1 cellular context compared by ENCODE assay signal in genomic region chr10:113680172-113681111, GRCh38.
A peak's percentile ranks its signal among the peaks of the same experiment; 100 is the strongest.
TF ChIP-seq lines count a peak whose summit lies in the region.

No MANE protein-coding gene starts in this region.

TF ChIP-seq in HEK293, 187 proteins besides CTCF, POLR2A, EP300 and RAD21 (continued from another document and continues in another):
- TF ChIP-seq, protein P1, sequence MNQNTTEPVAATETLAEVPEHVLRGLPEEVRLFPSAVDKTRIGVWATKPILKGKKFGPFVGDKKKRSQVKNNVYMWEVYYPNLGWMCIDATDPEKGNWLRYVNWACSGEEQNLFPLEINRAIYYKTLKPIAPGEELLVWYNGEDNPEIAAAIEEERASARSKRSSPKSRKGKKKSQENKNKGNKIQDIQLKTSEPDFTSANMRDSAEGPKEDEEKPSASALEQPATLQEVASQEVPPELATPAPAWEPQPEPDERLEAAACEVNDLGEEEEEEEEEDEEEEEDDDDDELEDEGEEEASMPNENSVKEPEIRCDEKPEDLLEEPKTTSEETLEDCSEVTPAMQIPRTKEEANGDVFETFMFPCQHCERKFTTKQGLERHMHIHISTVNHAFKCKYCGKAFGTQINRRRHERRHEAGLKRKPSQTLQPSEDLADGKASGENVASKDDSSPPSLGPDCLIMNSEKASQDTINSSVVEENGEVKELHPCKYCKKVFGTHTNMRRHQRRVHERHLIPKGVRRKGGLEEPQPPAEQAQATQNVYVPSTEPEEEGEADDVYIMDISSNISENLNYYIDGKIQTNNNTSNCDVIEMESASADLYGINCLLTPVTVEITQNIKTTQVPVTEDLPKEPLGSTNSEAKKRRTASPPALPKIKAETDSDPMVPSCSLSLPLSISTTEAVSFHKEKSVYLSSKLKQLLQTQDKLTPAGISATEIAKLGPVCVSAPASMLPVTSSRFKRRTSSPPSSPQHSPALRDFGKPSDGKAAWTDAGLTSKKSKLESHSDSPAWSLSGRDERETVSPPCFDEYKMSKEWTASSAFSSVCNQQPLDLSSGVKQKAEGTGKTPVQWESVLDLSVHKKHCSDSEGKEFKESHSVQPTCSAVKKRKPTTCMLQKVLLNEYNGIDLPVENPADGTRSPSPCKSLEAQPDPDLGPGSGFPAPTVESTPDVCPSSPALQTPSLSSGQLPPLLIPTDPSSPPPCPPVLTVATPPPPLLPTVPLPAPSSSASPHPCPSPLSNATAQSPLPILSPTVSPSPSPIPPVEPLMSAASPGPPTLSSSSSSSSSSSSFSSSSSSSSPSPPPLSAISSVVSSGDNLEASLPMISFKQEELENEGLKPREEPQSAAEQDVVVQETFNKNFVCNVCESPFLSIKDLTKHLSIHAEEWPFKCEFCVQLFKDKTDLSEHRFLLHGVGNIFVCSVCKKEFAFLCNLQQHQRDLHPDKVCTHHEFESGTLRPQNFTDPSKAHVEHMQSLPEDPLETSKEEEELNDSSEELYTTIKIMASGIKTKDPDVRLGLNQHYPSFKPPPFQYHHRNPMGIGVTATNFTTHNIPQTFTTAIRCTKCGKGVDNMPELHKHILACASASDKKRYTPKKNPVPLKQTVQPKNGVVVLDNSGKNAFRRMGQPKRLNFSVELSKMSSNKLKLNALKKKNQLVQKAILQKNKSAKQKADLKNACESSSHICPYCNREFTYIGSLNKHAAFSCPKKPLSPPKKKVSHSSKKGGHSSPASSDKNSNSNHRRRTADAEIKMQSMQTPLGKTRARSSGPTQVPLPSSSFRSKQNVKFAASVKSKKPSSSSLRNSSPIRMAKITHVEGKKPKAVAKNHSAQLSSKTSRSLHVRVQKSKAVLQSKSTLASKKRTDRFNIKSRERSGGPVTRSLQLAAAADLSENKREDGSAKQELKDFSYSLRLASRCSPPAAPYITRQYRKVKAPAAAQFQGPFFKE (tag by site-specific recombination; IDR thresholded peaks at IDR 0.05; ENCODE audit: borderline replicate concordance) = no peak
- TF ChIP-seq ZNF645 (tag by site-specific recombination; IDR thresholded peaks at IDR 0.05) (no peak), MZF1 (tag by site-specific recombination; IDR thresholded peaks at IDR 0.05; ENCODE audit: borderline replicate concordance) (peak; percentile 94; the same call in 1 of the 2 replicates), GLIS1 (tag by site-specific recombination; IDR thresholded peaks at IDR 0.05) (peak; percentile 86), REPIN1 (tag by site-specific recombination; IDR thresholded peaks at IDR 0.05; ENCODE audit: low read depth) (no peak), ZBTB8A (tag by site-specific recombination; IDR thresholded peaks at IDR 0.05) (peak; percentile 46; the same call in 1 of the 2 replicates), BCL11A (tag by site-specific recombination; IDR thresholded peaks at IDR 0.05; ENCODE audit: low read depth) (no peak; the same call in 1 of the 2 replicates), ZNF76 (tag by site-specific recombination; IDR thresholded peaks at IDR 0.05; ENCODE audit: borderline replicate concordance, low read depth) (0 out of 2 replicates have a peak, but pooled peaks have one; percentile 21), TRIM28 (IDR thresholded peaks at IDR 0.05; ENCODE audit: borderline replicate concordance, low read length) (0 out of 2 replicates have a peak, but pooled peaks have one; percentile 29), GLI4 (tag by site-specific recombination; IDR thresholded peaks at IDR 0.05) (no peak), ZBTB21 (tag by site-specific recombination; IDR thresholded peaks at IDR 0.05) (peak; percentile 77), PRDM10 (tag by site-specific recombination; IDR thresholded peaks at IDR 0.05) (0 out of 2 replicates have a peak, but pooled peaks have one; percentile 34), ZNF23 (tag by site-specific recombination; IDR thresholded peaks at IDR 0.05; ENCODE audit: borderline replicate concordance) (no peak), ZNF37A (tag by site-specific recombination; IDR thresholded peaks at IDR 0.05) (no peak), ZBTB48 (tag by site-specific recombination; IDR thresholded peaks at IDR 0.05) (no peak), ZNF768 (tag by site-specific recombination; IDR thresholded peaks at IDR 0.05) (peak; percentile 71; the same call in 1 of the 2 replicates), ZNF391 (tag by site-specific recombination; IDR thresholded peaks at IDR 0.05; ENCODE audit: borderline replicate concordance, low read depth) (no peak), ZNF692 (tag by site-specific recombination; IDR thresholded peaks at IDR 0.05) (peak; percentile 48), ZNF266 (tag by site-specific recombination; IDR thresholded peaks at IDR 0.05; ENCODE audit: low read depth) (no peak), ZFHX2 (tag by site-specific recombination; conservative IDR thresholded peaks at IDR 0.05) (peak; percentile 77)
- TF ChIP-seq, protein P2, sequence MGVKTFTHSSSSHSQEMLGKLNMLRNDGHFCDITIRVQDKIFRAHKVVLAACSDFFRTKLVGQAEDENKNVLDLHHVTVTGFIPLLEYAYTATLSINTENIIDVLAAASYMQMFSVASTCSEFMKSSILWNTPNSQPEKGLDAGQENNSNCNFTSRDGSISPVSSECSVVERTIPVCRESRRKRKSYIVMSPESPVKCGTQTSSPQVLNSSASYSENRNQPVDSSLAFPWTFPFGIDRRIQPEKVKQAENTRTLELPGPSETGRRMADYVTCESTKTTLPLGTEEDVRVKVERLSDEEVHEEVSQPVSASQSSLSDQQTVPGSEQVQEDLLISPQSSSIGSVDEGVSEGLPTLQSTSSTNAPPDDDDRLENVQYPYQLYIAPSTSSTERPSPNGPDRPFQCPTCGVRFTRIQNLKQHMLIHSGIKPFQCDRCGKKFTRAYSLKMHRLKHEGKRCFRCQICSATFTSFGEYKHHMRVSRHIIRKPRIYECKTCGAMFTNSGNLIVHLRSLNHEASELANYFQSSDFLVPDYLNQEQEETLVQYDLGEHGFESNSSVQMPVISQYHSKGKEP (tag by site-specific recombination; IDR thresholded peaks at IDR 0.05) = no peak
- TF ChIP-seq, protein P3, sequence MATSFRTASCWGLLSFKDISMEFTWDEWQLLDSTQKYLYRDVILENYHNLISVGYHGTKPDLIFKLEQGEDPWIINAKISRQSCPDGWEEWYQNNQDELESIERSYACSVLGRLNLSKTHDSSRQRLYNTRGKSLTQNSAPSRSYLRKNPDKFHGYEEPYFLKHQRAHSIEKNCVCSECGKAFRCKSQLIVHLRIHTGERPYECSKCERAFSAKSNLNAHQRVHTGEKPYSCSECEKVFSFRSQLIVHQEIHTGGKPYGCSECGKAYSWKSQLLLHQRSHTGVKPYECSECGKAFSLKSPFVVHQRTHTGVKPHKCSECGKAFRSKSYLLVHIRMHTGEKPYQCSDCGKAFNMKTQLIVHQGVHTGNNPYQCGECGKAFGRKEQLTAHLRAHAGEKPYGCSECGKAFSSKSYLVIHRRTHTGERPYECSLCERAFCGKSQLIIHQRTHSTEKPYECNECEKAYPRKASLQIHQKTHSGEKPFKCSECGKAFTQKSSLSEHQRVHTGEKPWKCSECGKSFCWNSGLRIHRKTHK (tag by site-specific recombination; IDR thresholded peaks at IDR 0.05) = no peak
- TF ChIP-seq, protein P4, sequence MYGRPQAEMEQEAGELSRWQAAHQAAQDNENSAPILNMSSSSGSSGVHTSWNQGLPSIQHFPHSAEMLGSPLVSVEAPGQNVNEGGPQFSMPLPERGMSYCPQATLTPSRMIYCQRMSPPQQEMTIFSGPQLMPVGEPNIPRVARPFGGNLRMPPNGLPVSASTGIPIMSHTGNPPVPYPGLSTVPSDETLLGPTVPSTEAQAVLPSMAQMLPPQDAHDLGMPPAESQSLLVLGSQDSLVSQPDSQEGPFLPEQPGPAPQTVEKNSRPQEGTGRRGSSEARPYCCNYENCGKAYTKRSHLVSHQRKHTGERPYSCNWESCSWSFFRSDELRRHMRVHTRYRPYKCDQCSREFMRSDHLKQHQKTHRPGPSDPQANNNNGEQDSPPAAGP (tag by site-specific recombination; IDR thresholded peaks at IDR 0.05) = no peak
- TF ChIP-seq, protein P5, sequence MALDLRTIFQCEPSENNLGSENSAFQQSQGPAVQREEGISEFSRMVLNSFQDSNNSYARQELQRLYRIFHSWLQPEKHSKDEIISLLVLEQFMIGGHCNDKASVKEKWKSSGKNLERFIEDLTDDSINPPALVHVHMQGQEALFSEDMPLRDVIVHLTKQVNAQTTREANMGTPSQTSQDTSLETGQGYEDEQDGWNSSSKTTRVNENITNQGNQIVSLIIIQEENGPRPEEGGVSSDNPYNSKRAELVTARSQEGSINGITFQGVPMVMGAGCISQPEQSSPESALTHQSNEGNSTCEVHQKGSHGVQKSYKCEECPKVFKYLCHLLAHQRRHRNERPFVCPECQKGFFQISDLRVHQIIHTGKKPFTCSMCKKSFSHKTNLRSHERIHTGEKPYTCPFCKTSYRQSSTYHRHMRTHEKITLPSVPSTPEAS (tag by site-specific recombination; IDR thresholded peaks at IDR 0.05) = no peak
- TF ChIP-seq, protein P6, sequence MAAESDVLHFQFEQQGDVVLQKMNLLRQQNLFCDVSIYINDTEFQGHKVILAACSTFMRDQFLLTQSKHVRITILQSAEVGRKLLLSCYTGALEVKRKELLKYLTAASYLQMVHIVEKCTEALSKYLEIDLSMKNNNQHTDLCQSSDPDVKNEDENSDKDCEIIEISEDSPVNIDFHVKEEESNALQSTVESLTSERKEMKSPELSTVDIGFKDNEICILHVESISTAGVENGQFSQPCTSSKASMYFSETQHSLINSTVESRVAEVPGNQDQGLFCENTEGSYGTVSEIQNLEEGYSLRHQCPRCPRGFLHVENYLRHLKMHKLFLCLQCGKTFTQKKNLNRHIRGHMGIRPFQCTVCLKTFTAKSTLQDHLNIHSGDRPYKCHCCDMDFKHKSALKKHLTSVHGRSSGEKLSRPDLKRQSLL (tag by site-specific recombination; IDR thresholded peaks at IDR 0.05) = peak; percentile 32; the same call in 1 of the 2 replicates
- TF ChIP-seq, protein P7, sequence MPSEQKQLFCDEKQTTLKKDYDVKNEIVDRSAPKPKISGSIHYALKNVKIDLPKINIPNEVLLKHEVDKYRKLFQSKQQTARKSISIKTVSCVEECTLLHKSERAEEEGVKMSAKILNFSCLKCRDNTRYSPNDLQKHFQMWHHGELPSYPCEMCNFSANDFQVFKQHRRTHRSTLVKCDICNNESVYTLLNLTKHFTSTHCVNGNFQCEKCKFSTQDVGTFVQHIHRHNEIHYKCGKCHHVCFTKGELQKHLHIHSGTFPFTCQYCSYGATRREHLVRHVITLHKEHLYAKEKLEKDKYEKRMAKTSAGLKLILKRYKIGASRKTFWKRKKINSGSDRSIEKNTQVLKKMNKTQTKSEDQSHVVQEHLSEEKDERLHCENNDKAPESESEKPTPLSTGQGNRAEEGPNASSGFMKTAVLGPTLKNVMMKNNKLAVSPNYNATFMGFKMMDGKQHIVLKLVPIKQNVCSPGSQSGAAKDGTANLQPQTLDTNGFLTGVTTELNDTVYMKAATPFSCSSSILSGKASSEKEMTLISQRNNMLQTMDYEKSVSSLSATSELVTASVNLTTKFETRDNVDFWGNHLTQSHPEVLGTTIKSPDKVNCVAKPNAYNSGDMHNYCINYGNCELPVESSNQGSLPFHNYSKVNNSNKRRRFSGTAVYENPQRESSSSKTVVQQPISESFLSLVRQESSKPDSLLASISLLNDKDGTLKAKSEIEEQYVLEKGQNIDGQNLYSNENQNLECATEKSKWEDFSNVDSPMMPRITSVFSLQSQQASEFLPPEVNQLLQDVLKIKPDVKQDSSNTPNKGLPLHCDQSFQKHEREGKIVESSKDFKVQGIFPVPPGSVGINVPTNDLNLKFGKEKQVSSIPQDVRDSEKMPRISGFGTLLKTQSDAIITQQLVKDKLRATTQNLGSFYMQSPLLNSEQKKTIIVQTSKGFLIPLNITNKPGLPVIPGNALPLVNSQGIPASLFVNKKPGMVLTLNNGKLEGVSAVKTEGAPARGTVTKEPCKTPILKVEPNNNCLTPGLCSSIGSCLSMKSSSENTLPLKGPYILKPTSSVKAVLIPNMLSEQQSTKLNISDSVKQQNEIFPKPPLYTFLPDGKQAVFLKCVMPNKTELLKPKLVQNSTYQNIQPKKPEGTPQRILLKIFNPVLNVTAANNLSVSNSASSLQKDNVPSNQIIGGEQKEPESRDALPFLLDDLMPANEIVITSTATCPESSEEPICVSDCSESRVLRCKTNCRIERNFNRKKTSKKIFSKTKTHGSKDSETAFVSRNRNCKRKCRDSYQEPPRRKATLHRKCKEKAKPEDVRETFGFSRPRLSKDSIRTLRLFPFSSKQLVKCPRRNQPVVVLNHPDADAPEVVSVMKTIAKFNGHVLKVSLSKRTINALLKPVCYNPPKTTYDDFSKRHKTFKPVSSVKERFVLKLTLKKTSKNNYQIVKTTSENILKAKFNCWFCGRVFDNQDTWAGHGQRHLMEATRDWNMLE (tag by site-specific recombination; conservative IDR thresholded peaks at IDR 0.05; ENCODE audit: low read depth) = no peak
